In the genomic region with DNA sequence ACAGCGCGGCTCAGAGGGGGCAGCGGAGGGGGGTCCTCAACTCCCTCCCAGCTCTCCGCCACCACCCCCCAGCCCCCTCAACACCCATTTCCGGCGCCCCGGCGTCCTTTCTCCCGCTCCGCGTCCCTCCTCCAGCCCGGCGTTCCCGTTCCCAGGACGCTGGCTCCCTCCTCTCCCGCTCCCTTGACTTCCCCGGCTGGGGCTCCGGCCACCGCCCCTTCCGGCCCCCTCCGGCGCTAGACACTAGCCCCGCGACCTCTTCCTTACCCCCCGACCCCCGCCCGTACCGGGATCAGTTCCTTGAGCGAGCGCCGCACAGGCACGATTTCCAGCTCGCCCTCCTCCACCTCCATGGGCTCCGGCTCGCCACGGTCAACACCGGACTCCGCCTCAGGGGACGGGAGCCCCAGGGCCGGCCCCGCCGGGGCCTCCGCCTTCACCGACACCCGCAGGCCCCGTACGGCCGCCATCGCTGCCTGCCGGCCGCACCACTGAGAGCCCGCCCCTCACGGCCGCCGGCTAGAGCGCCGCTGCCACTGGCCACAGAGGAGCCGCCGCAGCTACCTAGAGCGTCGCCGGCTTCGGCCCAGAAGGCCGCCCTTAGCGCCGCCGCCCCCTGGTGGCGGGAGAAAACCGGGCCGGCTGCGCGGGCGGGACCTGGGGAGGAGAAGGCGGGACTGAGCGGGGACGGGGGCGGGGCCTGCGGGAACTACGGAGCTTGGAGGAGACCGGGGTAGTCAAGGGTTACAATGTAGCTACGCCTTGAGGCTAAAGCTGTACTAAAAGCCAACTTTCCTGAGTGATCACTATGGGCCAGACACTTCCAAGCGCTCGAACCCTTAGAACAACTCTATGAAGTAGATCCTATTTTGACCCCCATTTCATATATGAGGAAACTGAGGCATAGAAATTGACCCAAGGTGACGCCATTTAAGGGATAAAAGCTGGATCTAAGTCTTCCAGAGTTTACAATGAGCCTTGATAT, we compare ENCODE assay signal across 1 cellular context.
TF ChIP-seq lines count a peak whose summit lies in the region.

A gene with protein sequence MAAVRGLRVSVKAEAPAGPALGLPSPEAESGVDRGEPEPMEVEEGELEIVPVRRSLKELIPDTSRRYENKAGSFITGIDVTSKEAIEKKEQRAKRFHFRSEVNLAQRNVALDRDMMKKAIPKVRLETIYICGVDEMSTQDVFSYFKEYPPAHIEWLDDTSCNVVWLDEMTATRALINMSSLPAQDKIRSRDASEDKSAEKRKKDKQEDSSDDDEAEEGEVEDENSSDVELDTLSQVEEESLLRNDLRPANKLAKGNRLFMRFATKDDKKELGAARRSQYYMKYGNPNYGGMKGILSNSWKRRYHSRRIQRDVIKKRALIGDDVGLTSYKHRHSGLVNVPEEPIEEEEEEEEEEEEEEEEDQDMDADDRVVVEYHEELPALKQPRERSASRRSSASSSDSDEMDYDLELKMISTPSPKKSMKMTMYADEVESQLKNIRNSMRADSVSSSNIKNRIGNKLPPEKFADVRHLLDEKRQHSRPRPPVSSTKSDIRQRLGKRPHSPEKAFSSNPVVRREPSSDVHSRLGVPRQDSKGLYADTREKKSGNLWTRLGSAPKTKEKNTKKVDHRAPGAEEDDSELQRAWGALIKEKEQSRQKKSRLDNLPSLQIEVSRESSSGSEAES (minus strand): TSS at position 493 of the 985 bp plus-strand sequence. CDS start 23 bp downstream, at position 470.

TF ChIP-seq in HepG2, 621 proteins besides CTCF, POLR2A, EP300 and RAD21 (continued from another document and continues in another):
- TF ChIP-seq, protein P1, sequence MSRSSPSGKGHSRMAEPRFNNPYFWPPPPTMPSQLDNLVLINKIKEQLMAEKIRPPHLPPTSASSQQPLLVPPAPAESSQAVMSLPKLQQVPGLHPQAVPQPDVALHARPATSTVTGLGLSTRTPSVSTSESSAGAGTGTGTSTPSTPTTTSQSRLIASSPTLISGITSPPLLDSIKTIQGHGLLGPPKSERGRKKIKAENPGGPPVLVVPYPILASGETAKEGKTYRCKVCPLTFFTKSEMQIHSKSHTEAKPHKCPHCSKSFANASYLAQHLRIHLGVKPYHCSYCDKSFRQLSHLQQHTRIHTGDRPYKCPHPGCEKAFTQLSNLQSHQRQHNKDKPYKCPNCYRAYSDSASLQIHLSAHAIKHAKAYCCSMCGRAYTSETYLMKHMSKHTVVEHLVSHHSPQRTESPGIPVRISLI (CRISPR knock-in tag; IDR thresholded peaks at IDR 0.05; ENCODE audit: borderline replicate concordance), result peak; percentile 3; the same call in 1 of the 2 replicates
- TF ChIP-seq TARDBP (CRISPR knock-in tag; IDR thresholded peaks at IDR 0.05) (peak; percentile 97), AKAP8 (CRISPR knock-in tag; IDR thresholded peaks at IDR 0.05) (peak; percentile 83), TEAD2 (CRISPR knock-in tag; IDR thresholded peaks at IDR 0.05) (no peak), ZFY (CRISPR knock-in tag; IDR thresholded peaks at IDR 0.05) (peak; percentile 94), NFIB (CRISPR knock-in tag; IDR thresholded peaks at IDR 0.05; ENCODE audit: borderline replicate concordance) (no peak), GATAD2A (CRISPR knock-in tag; IDR thresholded peaks at IDR 0.05) (peak; percentile 61), BORCS8-MEF2B (CRISPR knock-in tag; IDR thresholded peaks at IDR 0.05) (peak; percentile 87), ZZZ3 (CRISPR knock-in tag; IDR thresholded peaks at IDR 0.05; ENCODE audit: borderline replicate concordance) (peak; percentile 58; the same call in 1 of the 2 replicates), ETS1 (CRISPR knock-in tag; IDR thresholded peaks at IDR 0.05) (no peak), TBX2 (CRISPR knock-in tag; IDR thresholded peaks at IDR 0.05; ENCODE audit: borderline replicate concordance) (peak; percentile 71), GFI1 (CRISPR knock-in tag; IDR thresholded peaks at IDR 0.05; ENCODE audit: borderline replicate concordance) (peak; percentile 76), ZNF546 (CRISPR knock-in tag; conservative IDR thresholded peaks at IDR 0.05) (peak; percentile 38; the same call in 1 of the 2 replicates), MXD3 (CRISPR knock-in tag; IDR thresholded peaks at IDR 0.05) (peak; percentile 84; the same call in 1 of the 2 replicates), HNF1B (CRISPR knock-in tag; IDR thresholded peaks at IDR 0.05) (peak; percentile 77)
- TF ChIP-seq, protein P2, sequence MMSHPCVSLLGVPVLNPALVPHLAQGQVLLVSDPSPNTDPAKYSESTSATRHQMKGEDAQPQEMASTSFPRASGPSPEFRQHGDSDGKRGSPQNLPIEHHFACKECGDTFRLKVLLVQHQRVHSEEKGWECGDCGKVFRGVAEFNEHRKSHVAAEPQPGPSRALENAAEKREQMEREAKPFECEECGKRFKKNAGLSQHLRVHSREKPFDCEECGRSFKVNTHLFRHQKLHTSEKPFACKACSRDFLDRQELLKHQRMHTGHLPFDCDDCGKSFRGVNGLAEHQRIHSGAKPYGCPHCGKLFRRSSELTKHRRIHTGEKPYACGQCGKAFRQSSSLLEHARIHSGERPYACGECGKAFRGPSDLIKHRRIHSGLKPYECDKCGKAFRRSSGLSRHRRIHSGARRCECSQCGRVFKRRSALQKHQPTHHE (CRISPR knock-in tag; IDR thresholded peaks at IDR 0.05; ENCODE audit: borderline replicate concordance), result peak; percentile 85; the same call in 1 of the 2 replicates
- TF ChIP-seq, protein P3, sequence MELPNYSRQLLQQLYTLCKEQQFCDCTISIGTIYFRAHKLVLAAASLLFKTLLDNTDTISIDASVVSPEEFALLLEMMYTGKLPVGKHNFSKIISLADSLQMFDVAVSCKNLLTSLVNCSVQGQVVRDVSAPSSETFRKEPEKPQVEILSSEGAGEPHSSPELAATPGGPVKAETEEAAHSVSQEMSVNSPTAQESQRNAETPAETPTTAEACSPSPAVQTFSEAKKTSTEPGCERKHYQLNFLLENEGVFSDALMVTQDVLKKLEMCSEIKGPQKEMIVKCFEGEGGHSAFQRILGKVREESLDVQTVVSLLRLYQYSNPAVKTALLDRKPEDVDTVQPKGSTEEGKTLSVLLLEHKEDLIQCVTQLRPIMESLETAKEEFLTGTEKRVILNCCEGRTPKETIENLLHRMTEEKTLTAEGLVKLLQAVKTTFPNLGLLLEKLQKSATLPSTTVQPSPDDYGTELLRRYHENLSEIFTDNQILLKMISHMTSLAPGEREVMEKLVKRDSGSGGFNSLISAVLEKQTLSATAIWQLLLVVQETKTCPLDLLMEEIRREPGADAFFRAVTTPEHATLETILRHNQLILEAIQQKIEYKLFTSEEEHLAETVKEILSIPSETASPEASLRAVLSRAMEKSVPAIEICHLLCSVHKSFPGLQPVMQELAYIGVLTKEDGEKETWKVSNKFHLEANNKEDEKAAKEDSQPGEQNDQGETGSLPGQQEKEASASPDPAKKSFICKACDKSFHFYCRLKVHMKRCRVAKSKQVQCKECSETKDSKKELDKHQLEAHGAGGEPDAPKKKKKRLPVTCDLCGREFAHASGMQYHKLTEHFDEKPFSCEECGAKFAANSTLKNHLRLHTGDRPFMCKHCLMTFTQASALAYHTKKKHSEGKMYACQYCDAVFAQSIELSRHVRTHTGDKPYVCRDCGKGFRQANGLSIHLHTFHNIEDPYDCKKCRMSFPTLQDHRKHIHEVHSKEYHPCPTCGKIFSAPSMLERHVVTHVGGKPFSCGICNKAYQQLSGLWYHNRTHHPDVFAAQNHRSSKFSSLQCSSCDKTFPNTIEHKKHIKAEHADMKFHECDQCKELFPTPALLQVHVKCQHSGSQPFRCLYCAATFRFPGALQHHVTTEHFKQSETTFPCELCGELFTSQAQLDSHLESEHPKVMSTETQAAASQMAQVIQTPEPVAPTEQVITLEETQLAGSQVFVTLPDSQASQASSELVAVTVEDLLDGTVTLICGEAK (IDR thresholded peaks at IDR 0.05), result no peak
- TF ChIP-seq, protein P3 (CRISPR knock-in tag; IDR thresholded peaks at IDR 0.05), result peak; percentile 73
- TF ChIP-seq, protein P4, sequence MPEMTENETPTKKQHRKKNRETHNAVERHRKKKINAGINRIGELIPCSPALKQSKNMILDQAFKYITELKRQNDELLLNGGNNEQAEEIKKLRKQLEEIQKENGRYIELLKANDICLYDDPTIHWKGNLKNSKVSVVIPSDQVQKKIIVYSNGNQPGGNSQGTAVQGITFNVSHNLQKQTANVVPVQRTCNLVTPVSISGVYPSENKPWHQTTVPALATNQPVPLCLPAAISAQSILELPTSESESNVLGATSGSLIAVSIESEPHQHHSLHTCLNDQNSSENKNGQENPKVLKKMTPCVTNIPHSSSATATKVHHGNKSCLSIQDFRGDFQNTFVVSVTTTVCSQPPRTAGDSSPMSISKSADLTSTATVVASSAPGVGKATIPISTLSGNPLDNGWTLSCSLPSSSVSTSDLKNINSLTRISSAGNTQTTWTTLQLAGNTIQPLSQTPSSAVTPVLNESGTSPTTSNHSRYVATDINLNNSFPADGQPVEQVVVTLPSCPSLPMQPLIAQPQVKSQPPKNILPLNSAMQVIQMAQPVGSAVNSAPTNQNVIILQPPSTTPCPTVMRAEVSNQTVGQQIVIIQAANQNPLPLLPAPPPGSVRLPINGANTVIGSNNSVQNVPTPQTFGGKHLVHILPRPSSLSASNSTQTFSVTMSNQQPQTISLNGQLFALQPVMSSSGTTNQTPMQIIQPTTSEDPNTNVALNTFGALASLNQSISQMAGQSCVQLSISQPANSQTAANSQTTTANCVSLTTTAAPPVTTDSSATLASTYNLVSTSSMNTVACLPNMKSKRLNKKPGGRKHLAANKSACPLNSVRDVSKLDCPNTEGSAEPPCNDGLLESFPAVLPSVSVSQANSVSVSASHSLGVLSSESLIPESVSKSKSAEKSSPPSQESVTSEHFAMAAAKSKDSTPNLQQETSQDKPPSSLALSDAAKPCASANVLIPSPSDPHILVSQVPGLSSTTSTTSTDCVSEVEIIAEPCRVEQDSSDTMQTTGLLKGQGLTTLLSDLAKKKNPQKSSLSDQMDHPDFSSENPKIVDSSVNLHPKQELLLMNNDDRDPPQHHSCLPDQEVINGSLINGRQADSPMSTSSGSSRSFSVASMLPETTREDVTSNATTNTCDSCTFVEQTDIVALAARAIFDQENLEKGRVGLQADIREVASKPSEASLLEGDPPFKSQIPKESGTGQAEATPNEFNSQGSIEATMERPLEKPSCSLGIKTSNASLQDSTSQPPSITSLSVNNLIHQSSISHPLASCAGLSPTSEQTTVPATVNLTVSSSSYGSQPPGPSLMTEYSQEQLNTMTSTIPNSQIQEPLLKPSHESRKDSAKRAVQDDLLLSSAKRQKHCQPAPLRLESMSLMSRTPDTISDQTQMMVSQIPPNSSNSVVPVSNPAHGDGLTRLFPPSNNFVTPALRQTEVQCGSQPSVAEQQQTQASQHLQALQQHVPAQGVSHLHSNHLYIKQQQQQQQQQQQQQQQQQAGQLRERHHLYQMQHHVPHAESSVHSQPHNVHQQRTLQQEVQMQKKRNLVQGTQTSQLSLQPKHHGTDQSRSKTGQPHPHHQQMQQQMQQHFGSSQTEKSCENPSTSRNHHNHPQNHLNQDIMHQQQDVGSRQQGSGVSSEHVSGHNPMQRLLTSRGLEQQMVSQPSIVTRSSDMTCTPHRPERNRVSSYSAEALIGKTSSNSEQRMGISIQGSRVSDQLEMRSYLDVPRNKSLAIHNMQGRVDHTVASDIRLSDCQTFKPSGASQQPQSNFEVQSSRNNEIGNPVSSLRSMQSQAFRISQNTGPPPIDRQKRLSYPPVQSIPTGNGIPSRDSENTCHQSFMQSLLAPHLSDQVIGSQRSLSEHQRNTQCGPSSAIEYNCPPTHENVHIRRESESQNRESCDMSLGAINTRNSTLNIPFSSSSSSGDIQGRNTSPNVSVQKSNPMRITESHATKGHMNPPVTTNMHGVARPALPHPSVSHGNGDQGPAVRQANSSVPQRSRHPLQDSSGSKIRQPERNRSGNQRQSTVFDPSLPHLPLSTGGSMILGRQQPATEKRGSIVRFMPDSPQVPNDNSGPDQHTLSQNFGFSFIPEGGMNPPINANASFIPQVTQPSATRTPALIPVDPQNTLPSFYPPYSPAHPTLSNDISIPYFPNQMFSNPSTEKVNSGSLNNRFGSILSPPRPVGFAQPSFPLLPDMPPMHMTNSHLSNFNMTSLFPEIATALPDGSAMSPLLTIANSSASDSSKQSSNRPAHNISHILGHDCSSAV (CRISPR knock-in tag; IDR thresholded peaks at IDR 0.05; ENCODE audit: borderline replicate concordance), result no peak
